ENCODE assay signal across 39 cellular contexts in the genomic region with DNA sequence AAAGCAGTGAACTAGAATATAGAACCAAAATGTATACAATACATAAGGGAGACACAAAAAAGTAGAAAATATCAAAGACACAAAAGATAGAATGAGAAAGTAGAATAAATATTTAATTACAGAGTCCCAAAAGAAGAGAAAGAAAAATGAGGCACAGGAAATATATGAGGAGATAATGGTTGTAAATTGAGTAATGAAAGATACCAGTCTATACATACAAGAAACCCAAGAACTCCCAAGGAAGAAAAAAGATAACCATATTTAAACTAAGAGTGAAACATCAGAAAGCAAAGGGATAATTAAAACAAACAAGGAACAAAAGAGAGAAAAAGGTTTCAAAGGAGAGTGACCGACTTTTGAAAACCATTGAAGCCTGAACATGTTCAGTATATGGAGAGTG. TPM values are rescaled to one million over a fixed set of nuclear protein-coding genes. Genes with fewer than 3 reads are reported as not detected.
"Had no signal": no experiment of that assay in that cellular context is flagged by ENCODE, and none has a peak within 500 bp of the region (broad histone marks: within the 10 kb centered on the region; RNA-seq: fewer than 3 reads in every experiment).

No MANE protein-coding gene starts in this region.

- H3K9me3 ChIP-seq: adrenal gland, ascending aorta, body of pancreas, breast epithelium had no signal

- ATAC-seq: activated naive CD4-positive, alpha-beta T cell treated with anti-CD3 and anti-CD28 coated beads, Interleukin-2, amount 50 U/mL, for 72 hours; activated naive CD8-positive, alpha-beta T cell treated with anti-CD3 and anti-CD28 coated beads, Interleukin-2, amount 50 U/mL, for 24 hours; activated T-cell treated with anti-CD3 and anti-CD28 coated beads, Interleukin-2, amount 50 U/mL, for 4 hours; activated T-cell treated with anti-CD3 and anti-CD28 coated beads, Interleukin-2, amount 50 U/mL, for 72 hours; activated T-helper 17 cell treated with anti-CD3 and anti-CD28 coated beads, Interleukin-2, amount 50 U/mL, for 72 hours; body of pancreas had no signal

- H3K4me1 ChIP-seq: adrenal gland, ascending aorta, breast epithelium had no signal

- H3K4me1 Mint-ChIP-seq: activated naive CD4-positive, alpha-beta T cell treated with anti-CD3 and anti-CD28 coated beads, Interleukin-2, amount 10 ng/mL, durations not matched to agents 7 days and 5 days; activated naive CD4-positive, alpha-beta T cell treated with anti-CD3 and anti-CD28 coated beads, Interleukin-2, amount 50 U/mL, for 24 hours; activated naive CD8-positive, alpha-beta T cell treated with anti-CD3 and anti-CD28 coated beads for 36 hours; activated naive CD8-positive, alpha-beta T cell treated with anti-CD3 and anti-CD28 coated beads, Interleukin-2, amount 10 ng/mL, durations not matched to agents 7 days and 5 days; activated naive CD8-positive, alpha-beta T cell treated with anti-CD3 and anti-CD28 coated beads, Interleukin-2, amount 50 U/mL, for 24 hours; activated T-helper 17 cell treated with anti-CD3 and anti-CD28 coated beads, Interleukin-2, amount 50 U/mL, for 72 hours; brain; central memory CD8-positive, alpha-beta T cell had no signal

- H3K4me3 ChIP-seq: adrenal gland, ascending aorta, body of pancreas, breast epithelium, cardiac muscle cell had no signal

- H3K36me3 ChIP-seq: adrenal gland, ascending aorta, brain microvascular endothelial cell, breast epithelium, cardiac muscle cell had no signal

- H3K27ac ChIP-seq: adrenal gland, ascending aorta, body of pancreas, brain microvascular endothelial cell, breast epithelium, cardiac muscle cell had no signal

- H3K27ac Mint-ChIP-seq: activated naive CD4-positive, alpha-beta T cell treated with anti-CD3 and anti-CD28 coated beads for 36 hours; activated naive CD4-positive, alpha-beta T cell treated with anti-CD3 and anti-CD28 coated beads, Interleukin-2, amount 10 ng/mL, durations not matched to agents 7 days and 5 days; activated naive CD4-positive, alpha-beta T cell treated with anti-CD3 and anti-CD28 coated beads, Interleukin-2, amount 50 U/mL, for 24 hours; activated naive CD4-positive, alpha-beta T cell treated with anti-CD3 and anti-CD28 coated beads, Interleukin-2, amount 50 U/mL, for 72 hours; activated naive CD8-positive, alpha-beta T cell; activated naive CD8-positive, alpha-beta T cell treated with anti-CD3 and anti-CD28 coated beads for 36 hours; activated naive CD8-positive, alpha-beta T cell treated with anti-CD3 and anti-CD28 coated beads, Interleukin-2, amount 10 ng/mL, durations not matched to agents 7 days and 5 days; activated naive CD8-positive, alpha-beta T cell treated with anti-CD3 and anti-CD28 coated beads, Interleukin-2, amount 50 U/mL, for 24 hours; activated T-cell treated with anti-CD3 and anti-CD28 coated beads, Interleukin-2, amount 50 U/mL, for 24 hours; activated T-cell treated with anti-CD3 and anti-CD28 coated beads, Interleukin-2, amount 50 U/mL, for 72 hours; activated T-helper 1 cell treated with anti-CD3 and anti-CD28 coated beads, Interleukin-12 subunit alpha, Interleukin-12 subunit beta, Interleukin-2, Interleukin-4 antibody, amounts not matched to agents 30 ng/mL and 10 ng/mL and 1 ng/mL, durations not matched to agents 14 hours and 24 hours and 36 hours; activated T-helper 17 cell treated with anti-CD3 and anti-CD28 coated beads, Interleukin-2, amount 50 U/mL, for 72 hours; activated T-helper 2 cell treated with anti-CD3 and anti-CD28 coated beads, Interferon-gamma antibody, Interleukin-2, Interleukin-4, amounts not matched to agents 10 μg/mL and 5 μg/mL and 100 μg/mL, durations not matched to agents 14 hours and 24 hours and 36 hours; brain had no signal

- H3K36me3 Mint-ChIP-seq: activated naive CD4-positive, alpha-beta T cell treated with anti-CD3 and anti-CD28 coated beads, Interleukin-2, amount 10 ng/mL, durations not matched to agents 7 days and 5 days; activated naive CD4-positive, alpha-beta T cell treated with anti-CD3 and anti-CD28 coated beads, Interleukin-2, amount 50 U/mL, for 72 hours; activated naive CD8-positive, alpha-beta T cell; activated naive CD8-positive, alpha-beta T cell treated with anti-CD3 and anti-CD28 coated beads for 36 hours; activated naive CD8-positive, alpha-beta T cell treated with anti-CD3 and anti-CD28 coated beads, Interleukin-2, amount 10 ng/mL, durations not matched to agents 7 days and 5 days; brain had no signal

- DNase-seq: activated effector memory CD4-positive, alpha-beta T cell treated with anti-CD3 and anti-CD28 coated beads, Interleukin-2, amount 50 U/mL, for 16 hours; activated effector memory CD4-positive, alpha-beta T cell treated with Interleukin-2 at 50 U/mL for 16 hours; activated gamma-delta T cell; activated gamma-delta T cell treated with Interleukin-2 at 50 U/mL for 16 hours; activated naive CD4-positive, alpha-beta T cell; activated naive CD4-positive, alpha-beta T cell treated with anti-CD3 and anti-CD28 coated beads for 36 hours; activated naive CD4-positive, alpha-beta T cell treated with anti-CD3 and anti-CD28 coated beads, Interleukin-2, amount 10 ng/mL, durations not matched to agents 7 days and 5 days; activated naive CD4-positive, alpha-beta T cell treated with anti-CD3 and anti-CD28 coated beads, Interleukin-2, amount 50 U/mL, for 16 hours; activated naive CD4-positive, alpha-beta T cell treated with Interleukin-2 at 50 U/mL for 16 hours; activated naive CD8-positive, alpha-beta T cell treated with anti-CD3 and anti-CD28 coated beads for 36 hours; activated naive CD8-positive, alpha-beta T cell treated with anti-CD3 and anti-CD28 coated beads, Interleukin-2, amount 10 ng/mL, durations not matched to agents 7 days and 5 days; activated naive CD8-positive, alpha-beta T cell treated with anti-CD3 and anti-CD28 coated beads, Interleukin-2, amount 50 U/mL, for 24 hours; activated T-cell treated with anti-CD3 and anti-CD28 coated beads, Interleukin-2, amount 50 U/mL, for 24 hours; activated T-cell treated with anti-CD3 and anti-CD28 coated beads, Interleukin-2, amount 50 U/mL, for 4 hours; activated T-cell treated with anti-CD3 and anti-CD28 coated beads, Interleukin-2, amount 50 U/mL, for 48 hours; activated T-cell treated with anti-CD3 and anti-CD28 coated beads, Interleukin-2, amount 50 U/mL, for 72 hours; adrenal gland; amniotic stem cell; amygdala; anterior cingulate cortex; aorta; body of pancreas; brain microvascular endothelial cell; caudate nucleus; cerebellar nuclear complex had no signal

- FAIRE-seq: astrocyte, bronchial epithelial cell, colon had no signal

- H3K4me3 Mint-ChIP-seq: activated naive CD4-positive, alpha-beta T cell treated with anti-CD3 and anti-CD28 coated beads for 36 hours; activated naive CD4-positive, alpha-beta T cell treated with anti-CD3 and anti-CD28 coated beads, Interleukin-2, amount 10 ng/mL, durations not matched to agents 7 days and 5 days; activated naive CD4-positive, alpha-beta T cell treated with anti-CD3 and anti-CD28 coated beads, Interleukin-2, amount 50 U/mL, for 24 hours; activated naive CD8-positive, alpha-beta T cell; activated naive CD8-positive, alpha-beta T cell treated with anti-CD3 and anti-CD28 coated beads for 36 hours; activated naive CD8-positive, alpha-beta T cell treated with anti-CD3 and anti-CD28 coated beads, Interleukin-2, amount 10 ng/mL, durations not matched to agents 7 days and 5 days; activated naive CD8-positive, alpha-beta T cell treated with anti-CD3 and anti-CD28 coated beads, Interleukin-2, amount 50 U/mL, for 24 hours; activated T-cell treated with anti-CD3 and anti-CD28 coated beads, Interleukin-2, amount 50 U/mL, for 24 hours; activated T-cell treated with anti-CD3 and anti-CD28 coated beads, Interleukin-2, amount 50 U/mL, for 4 hours; activated T-cell treated with anti-CD3 and anti-CD28 coated beads, Interleukin-2, amount 50 U/mL, for 72 hours; activated T-helper 1 cell treated with anti-CD3 and anti-CD28 coated beads, Interleukin-12 subunit alpha, Interleukin-12 subunit beta, Interleukin-2, Interleukin-4 antibody, amounts not matched to agents 30 ng/mL and 10 ng/mL and 1 ng/mL, durations not matched to agents 14 hours and 24 hours and 36 hours; activated T-helper 17 cell treated with anti-CD3 and anti-CD28 coated beads, Interleukin-2, amount 50 U/mL, for 72 hours; brain; central memory CD8-positive, alpha-beta T cell had no signal

RNA-seq across cellular contexts. Expression of gene CPEB1, which starts 47.3 kb away (rescaled TPM):
- total RNA-seq: activated naive CD4-positive, alpha-beta T cell treated with anti-CD3 and anti-CD28 coated beads, Interleukin-2, amount 50 U/mL, for 72 hours; activated T-helper 1 cell treated with anti-CD3 and anti-CD28 coated beads, Interleukin-12 subunit alpha, Interleukin-12 subunit beta, Interleukin-2, Interleukin-4 antibody, amounts not matched to agents 30 ng/mL and 10 ng/mL and 1 ng/mL, durations not matched to agents 14 hours and 24 hours and 36 hours; activated T-helper 2 cell treated with anti-CD3 and anti-CD28 coated beads, Interferon-gamma antibody, Interleukin-2, Interleukin-4, amounts not matched to agents 10 μg/mL and 5 μg/mL and 100 μg/mL, durations not matched to agents 14 hours and 24 hours and 36 hours had no signal
